In the genomic region with DNA sequence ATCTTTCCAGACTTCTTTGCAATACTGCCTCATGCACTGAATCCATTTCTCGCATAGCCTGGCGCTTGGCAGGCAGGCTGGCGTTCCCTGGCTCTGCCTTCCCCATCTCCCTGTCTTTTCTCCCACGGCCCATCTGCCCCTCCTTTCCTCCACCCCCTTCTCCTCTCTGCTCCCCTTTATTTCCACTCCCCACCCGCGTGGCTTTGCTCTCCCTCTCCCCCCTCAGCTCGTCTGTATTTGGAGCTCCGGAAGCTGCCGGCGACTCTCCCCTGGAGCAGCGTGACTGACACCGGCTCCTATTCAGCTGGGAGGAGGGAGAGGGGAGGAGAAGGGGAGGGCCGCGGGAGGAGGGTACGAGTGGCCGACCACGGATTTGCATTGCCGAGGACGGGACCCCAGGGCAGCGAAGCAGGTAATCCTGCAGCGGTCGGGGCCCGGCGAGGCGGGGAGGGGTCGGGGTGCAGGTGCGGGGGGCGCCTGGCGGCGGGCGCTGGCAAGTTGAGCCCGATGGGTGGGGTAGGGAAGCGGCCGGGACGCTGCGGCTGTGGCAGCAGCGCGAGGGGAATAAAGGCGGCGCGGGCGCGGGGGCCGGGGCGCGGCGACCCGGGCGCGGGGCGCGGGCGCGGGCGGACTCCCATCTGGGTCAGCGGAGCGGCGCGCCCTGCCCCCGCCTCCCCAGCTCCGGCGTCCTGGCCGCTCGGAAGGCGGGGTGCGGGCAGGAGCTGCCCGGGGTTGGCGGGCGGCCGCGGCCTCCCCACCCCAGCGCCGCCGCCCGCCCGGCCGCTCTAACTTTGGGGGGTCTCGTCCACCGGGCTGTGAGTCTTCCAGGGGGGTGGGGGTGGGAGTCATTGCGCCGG, we compare ENCODE assay signal across 8 cellular contexts. TPM values are rescaled to one million over a fixed set of nuclear protein-coding genes. Genes with fewer than 3 reads are reported as not detected.
DNase-seq lines count a peak whose midpoint lies in the region; ATAC-seq and TF ChIP-seq lines count a peak whose summit lies in the region.

A gene with protein sequence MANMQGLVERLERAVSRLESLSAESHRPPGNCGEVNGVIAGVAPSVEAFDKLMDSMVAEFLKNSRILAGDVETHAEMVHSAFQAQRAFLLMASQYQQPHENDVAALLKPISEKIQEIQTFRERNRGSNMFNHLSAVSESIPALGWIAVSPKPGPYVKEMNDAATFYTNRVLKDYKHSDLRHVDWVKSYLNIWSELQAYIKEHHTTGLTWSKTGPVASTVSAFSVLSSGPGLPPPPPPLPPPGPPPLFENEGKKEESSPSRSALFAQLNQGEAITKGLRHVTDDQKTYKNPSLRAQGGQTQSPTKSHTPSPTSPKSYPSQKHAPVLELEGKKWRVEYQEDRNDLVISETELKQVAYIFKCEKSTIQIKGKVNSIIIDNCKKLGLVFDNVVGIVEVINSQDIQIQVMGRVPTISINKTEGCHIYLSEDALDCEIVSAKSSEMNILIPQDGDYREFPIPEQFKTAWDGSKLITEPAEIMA (plus strand): TSS at position 261 of the 857 bp plus-strand sequence. CDS start 27,961 bp downstream, outside the sequence.

- no peaks in the 10 kb centered on the region for H3K36me3 Mint-ChIP-seq in activated naive CD8-positive, alpha-beta T cell treated with anti-CD3 and anti-CD28 coated beads, Interleukin-2, amount 50 U/mL, for 24 hours (ENCODE audit: low read depth)
- H3K36me3 Mint-ChIP-seq in neural crest cell (ENCODE audit: low read depth) = peaks cover 3% of the 10 kb centered on the region

- no peak within 1 kb of the TSS for H3K27ac Mint-ChIP-seq in activated naive CD8-positive, alpha-beta T cell treated with anti-CD3 and anti-CD28 coated beads, Interleukin-2, amount 50 U/mL, for 24 hours
- H3K27ac Mint-ChIP-seq in neural crest cell (ENCODE audit: unreplicated experiment) = peak within 1 kb of the TSS; percentile 99

- H3K27me3 Mint-ChIP-seq in activated naive CD8-positive, alpha-beta T cell treated with anti-CD3 and anti-CD28 coated beads, Interleukin-2, amount 50 U/mL, for 24 hours = peaks cover 51% of the 10 kb centered on the region
- H3K27me3 Mint-ChIP-seq in neural crest cell (ENCODE audit: low read depth) = no peaks in the 10 kb centered on the region

- no peak for TF ChIP-seq CTCF in neural crest cell (conservative IDR thresholded peaks at IDR 0.05)

- H3K9me3 Mint-ChIP-seq in activated naive CD8-positive, alpha-beta T cell treated with anti-CD3 and anti-CD28 coated beads, Interleukin-2, amount 50 U/mL, for 24 hours = no peaks in the 10 kb centered on the region
- no peaks in the 10 kb centered on the region for H3K9me3 Mint-ChIP-seq in neural crest cell

- peaks cover 2% of the 10 kb centered on the region for H3K4me1 Mint-ChIP-seq in activated naive CD8-positive, alpha-beta T cell treated with anti-CD3 and anti-CD28 coated beads, Interleukin-2, amount 50 U/mL, for 24 hours
- peaks cover 23% of the 10 kb centered on the region for H3K4me1 Mint-ChIP-seq in neural crest cell

- intact Hi-C loops in Right ventricle myocardium inferior (cut with DNase I) = loop anchor here (5.0 kb wide), 2 partner anchors 86 to 106 kb away; no protein-coding TSS in a partner anchor

- DNase-seq in ELR (ENCODE audit: low read depth) = peak; percentile 83
- peak; percentile 73 for DNase-seq in NCI-H1694 (lab: John Stamatoyannopoulos, UW)
- DNase-seq in activated naive CD8-positive, alpha-beta T cell treated with anti-CD3 and anti-CD28 coated beads, Interleukin-2, amount 50 U/mL, for 24 hours = no peak
- peak; percentile 81 for DNase-seq in Right ventricle myocardium inferior (ENCODE audit: missing footprints)
- DNase-seq in neural crest cell (ENCODE audit: low read depth, low spot score) = peak; percentile 69

- no peak for ATAC-seq in activated naive CD8-positive, alpha-beta T cell treated with anti-CD3 and anti-CD28 coated beads, Interleukin-2, amount 50 U/mL, for 24 hours
- peak; percentile 93 for ATAC-seq in Right ventricle myocardium inferior
- ATAC-seq in GM18858 (IDR thresholded peaks at IDR 0.05; ENCODE audit: unreplicated experiment) = no peak
- no peak for ATAC-seq in HG02798 (IDR thresholded peaks at IDR 0.05; ENCODE audit: poor library complexity, unreplicated experiment)
- ATAC-seq in HG02870 (IDR thresholded peaks at IDR 0.05; ENCODE audit: unreplicated experiment) = no peak

- peak within 1 kb of the TSS; percentile 56 for H3K4me3 Mint-ChIP-seq in activated naive CD8-positive, alpha-beta T cell treated with anti-CD3 and anti-CD28 coated beads, Interleukin-2, amount 50 U/mL, for 24 hours
- H3K4me3 Mint-ChIP-seq in neural crest cell = peak within 1 kb of the TSS; percentile 97

RNA-seq across cellular contexts. Expression of the gene that starts here (rescaled TPM):
- total RNA-seq in Right ventricle myocardium inferior (137 TPM), neural crest cell (21.8 and 24.3 TPM in 2 replicates)
